In genomic region chr1:2104621-2105427, GRCh38 we compare ENCODE assay signal across 1 cellular context.
TF ChIP-seq lines count a peak whose summit lies in the region.

No MANE protein-coding gene starts in this region.

TF ChIP-seq in HepG2, 621 proteins besides CTCF, POLR2A, EP300 and RAD21 (continued from another document and continues in another):
- TF ChIP-seq ZBTB2 (CRISPR knock-in tag; IDR thresholded peaks at IDR 0.05; ENCODE audit: low read depth) (no peak), ZNF572 (CRISPR knock-in tag; IDR thresholded peaks at IDR 0.05) (no peak; the same call in 1 of the 2 replicates), SOX5 (CRISPR knock-in tag; IDR thresholded peaks at IDR 0.05; ENCODE audit: borderline replicate concordance) (peak; percentile 44; the same call in 1 of the 2 replicates), KMT2B (CRISPR knock-in tag; IDR thresholded peaks at IDR 0.05) (no peak), MXD3 (CRISPR knock-in tag; IDR thresholded peaks at IDR 0.05) (no peak), THYN1 (CRISPR knock-in tag; IDR thresholded peaks at IDR 0.05; ENCODE audit: borderline replicate concordance, low read depth) (no peak), SP2 (CRISPR knock-in tag; IDR thresholded peaks at IDR 0.05) (no peak), SMAD9 (CRISPR knock-in tag; IDR thresholded peaks at IDR 0.05) (no peak), MYC (CRISPR knock-in tag; IDR thresholded peaks at IDR 0.05; ENCODE audit: borderline replicate concordance) (no peak; the same call in 1 of the 2 replicates), ZNF782 (CRISPR knock-in tag; IDR thresholded peaks at IDR 0.05; ENCODE audit: borderline replicate concordance) (no peak), CHD4 (IDR thresholded peaks at IDR 0.05; ENCODE audit: borderline replicate concordance, low read length) (no peak), KDM2A (CRISPR knock-in tag; IDR thresholded peaks at IDR 0.05; ENCODE audit: borderline replicate concordance, low read depth) (peak; percentile 49; the same call in 1 of the 2 replicates), KAT8 (CRISPR knock-in tag; IDR thresholded peaks at IDR 0.05) (0 out of 2 replicates have a peak, but pooled peaks have one; percentile 53), ZNF691 (CRISPR knock-in tag; IDR thresholded peaks at IDR 0.05; ENCODE audit: borderline replicate concordance, low read depth) (no peak), DNMT1 (CRISPR knock-in tag; IDR thresholded peaks at IDR 0.05) (no peak), ZBTB7A (CRISPR knock-in tag; IDR thresholded peaks at IDR 0.05) (no peak), SKIL (CRISPR knock-in tag; IDR thresholded peaks at IDR 0.05; ENCODE audit: borderline replicate concordance) (peak; percentile 84), SP1 (IDR thresholded peaks at IDR 0.05) (no peak), SP1 (CRISPR knock-in tag; IDR thresholded peaks at IDR 0.05) (no peak), ETV5 (CRISPR knock-in tag; IDR thresholded peaks at IDR 0.05; ENCODE audit: borderline replicate concordance) (peak; percentile 40; the same call in 1 of the 2 replicates), ZNF562 (CRISPR knock-in tag; IDR thresholded peaks at IDR 0.05; ENCODE audit: borderline replicate concordance) (no peak), ZNF207 (IDR thresholded peaks at IDR 0.05; ENCODE audit: borderline replicate concordance) (no peak), ZBTB42 (CRISPR knock-in tag; IDR thresholded peaks at IDR 0.05) (no peak), ARID2 (CRISPR knock-in tag; IDR thresholded peaks at IDR 0.05; ENCODE audit: borderline replicate concordance) (no peak), ATF1 (CRISPR knock-in tag; IDR thresholded peaks at IDR 0.05) (0 out of 2 replicates have a peak, but pooled peaks have one; percentile 14), CC2D1A (CRISPR knock-in tag; IDR thresholded peaks at IDR 0.05) (no peak), ZNF407 (CRISPR knock-in tag; IDR thresholded peaks at IDR 0.05; ENCODE audit: not compliant biosample characterization) (no peak), THAP11 (CRISPR knock-in tag; IDR thresholded peaks at IDR 0.05) (peak; percentile 63), PHB2 (IDR thresholded peaks at IDR 0.05; ENCODE audit: partially characterized antibody) (no peak), ZBTB7B (CRISPR knock-in tag; IDR thresholded peaks at IDR 0.05) (peak; percentile 65; the same call in 1 of the 2 replicates), SETDB1 (CRISPR knock-in tag; IDR thresholded peaks at IDR 0.05; ENCODE audit: borderline replicate concordance) (no peak), ZMAT3 (CRISPR knock-in tag; conservative IDR thresholded peaks at IDR 0.05) (no peak), GTF3A (CRISPR knock-in tag; conservative IDR thresholded peaks at IDR 0.05) (no peak), ZNF556 (CRISPR knock-in tag; IDR thresholded peaks at IDR 0.05; ENCODE audit: borderline replicate concordance) (no peak), ZBTB1 (CRISPR knock-in tag; IDR thresholded peaks at IDR 0.05; ENCODE audit: borderline replicate concordance) (no peak), CREB3 (CRISPR knock-in tag; IDR thresholded peaks at IDR 0.05) (no peak), CREBL2 (CRISPR knock-in tag; IDR thresholded peaks at IDR 0.05; ENCODE audit: borderline replicate concordance) (no peak; the same call in 1 of the 2 replicates), ZFP37 (CRISPR knock-in tag; IDR thresholded peaks at IDR 0.05; ENCODE audit: borderline replicate concordance) (no peak), ZNF326 (CRISPR knock-in tag; IDR thresholded peaks at IDR 0.05; ENCODE audit: borderline replicate concordance) (no peak), GABPA (IDR thresholded peaks at IDR 0.05; ENCODE audit: low read depth, low read length) (no peak), GABPA (CRISPR knock-in tag; IDR thresholded peaks at IDR 0.05; ENCODE audit: low read depth) (peak; percentile 29; the same call in 1 of the 2 replicates), AKAP8 (CRISPR knock-in tag; IDR thresholded peaks at IDR 0.05) (no peak), ZNF512B (CRISPR knock-in tag; IDR thresholded peaks at IDR 0.05; ENCODE audit: borderline replicate concordance) (no peak), RBAK (CRISPR knock-in tag; IDR thresholded peaks at IDR 0.05) (no peak), ZNF414 (CRISPR knock-in tag; IDR thresholded peaks at IDR 0.05) (no peak), GTF2F1 (IDR thresholded peaks at IDR 0.05; ENCODE audit: low read length) (no peak), ZNF564 (CRISPR knock-in tag; IDR thresholded peaks at IDR 0.05) (no peak), MNT (IDR thresholded peaks at IDR 0.05) (0 out of 2 replicates have a peak, but pooled peaks have one; percentile 18)
